Comparison of ENCODE assay signal across 14 cellular contexts in genomic region chr10:85319150-85319549, GRCh38.
DNase-seq lines count a peak whose midpoint lies in the region; ATAC-seq, FAIRE-seq and TF ChIP-seq lines count a peak whose summit lies in the region.
"Had no signal": no experiment of that assay in that cellular context is flagged by ENCODE, and none has a peak within 500 bp of the region (broad histone marks: within the 10 kb centered on the region; RNA-seq: fewer than 3 reads in every experiment).

No MANE protein-coding gene starts in this region.

- H3K36me3 Mint-ChIP-seq in activated CD4-positive, alpha-beta memory T cell treated with anti-CD3 and anti-CD28 coated beads, Interleukin-2, amount 10 ng/mL, durations not matched to agents 7 days and 5 days (ENCODE audit: low read depth) = no peaks in the 10 kb centered on the region
- no peaks in the 10 kb centered on the region for H3K36me3 Mint-ChIP-seq in activated naive CD4-positive, alpha-beta T cell treated with anti-CD3 and anti-CD28 coated beads, Interleukin-2, amount 10 ng/mL, durations not matched to agents 7 days and 5 days
- H3K36me3 Mint-ChIP-seq: stimulated activated effector memory CD8-positive, alpha-beta T cell treated with anti-CD3 and anti-CD28 coated beads, Interleukin-12 subunit alpha, Interleukin-12 subunit beta, amount 100 ng/mL, for 72 hours had no signal

- no peak for FAIRE-seq in bronchial epithelial cell (lab: Jason Lieb, UNC)
- FAIRE-seq: colon, kidney had no signal

- POLR2A ChIA-PET in activated CD4-positive, alpha-beta memory T cell treated with anti-CD3 and anti-CD28 coated beads, Interleukin-2, amount 10 ng/mL, durations not matched to agents 7 days and 5 days (lab: Charles Lee) = no interaction called here

- H3K4me3 ChIP-seq in BE2C (ENCODE audit: low read depth, low read length) = no peak overlapping the region; the same call in 1 of the 2 replicates
- H3K4me3 ChIP-seq in bronchial epithelial cell (ENCODE audit: low read depth, low read length) = no peak overlapping the region
- H3K4me3 ChIP-seq: BLaER1 treated with 17β-estradiol and CSF1 and Interleukin-3, amounts not matched to agents 10 nM and 100 nM had no signal

- H3K9me3 Mint-ChIP-seq in activated CD4-positive, alpha-beta memory T cell treated with anti-CD3 and anti-CD28 coated beads, Interleukin-2, amount 10 ng/mL, durations not matched to agents 7 days and 5 days = no peaks in the 10 kb centered on the region
- H3K9me3 Mint-ChIP-seq in activated naive CD4-positive, alpha-beta T cell treated with anti-CD3 and anti-CD28 coated beads, Interleukin-2, amount 10 ng/mL, durations not matched to agents 7 days and 5 days = no peaks in the 10 kb centered on the region
- H3K9me3 Mint-ChIP-seq: stimulated activated effector memory CD8-positive, alpha-beta T cell treated with anti-CD3 and anti-CD28 coated beads, Interleukin-12 subunit alpha, Interleukin-12 subunit beta, amount 100 ng/mL, for 72 hours; T-helper 2 cell treated with Interferon-gamma antibody and Interleukin-4, amounts not matched to agents 5 μg/mL and 100 μg/mL, for 36 hours had no signal

- H3K27me3 Mint-ChIP-seq in activated CD4-positive, alpha-beta memory T cell treated with anti-CD3 and anti-CD28 coated beads, Interleukin-2, amount 10 ng/mL, durations not matched to agents 7 days and 5 days = no peaks in the 10 kb centered on the region
- H3K27me3 Mint-ChIP-seq in activated naive CD4-positive, alpha-beta T cell treated with anti-CD3 and anti-CD28 coated beads, Interleukin-2, amount 10 ng/mL, durations not matched to agents 7 days and 5 days = no peaks in the 10 kb centered on the region

- H3K4me1 Mint-ChIP-seq in activated CD4-positive, alpha-beta memory T cell treated with anti-CD3 and anti-CD28 coated beads, Interleukin-2, amount 10 ng/mL, durations not matched to agents 7 days and 5 days = no peaks in the 10 kb centered on the region
- H3K4me1 Mint-ChIP-seq in activated naive CD4-positive, alpha-beta T cell treated with anti-CD3 and anti-CD28 coated beads, Interleukin-2, amount 10 ng/mL, durations not matched to agents 7 days and 5 days = no peaks in the 10 kb centered on the region
- H3K4me1 Mint-ChIP-seq: stimulated activated effector memory CD8-positive, alpha-beta T cell treated with anti-CD3 and anti-CD28 coated beads, Interleukin-12 subunit alpha, Interleukin-12 subunit beta, amount 100 ng/mL, for 72 hours had no signal

- H3K4me1 ChIP-seq in BE2C = peaks cover 21% of the 10 kb centered on the region

- no peaks in the 10 kb centered on the region for H3K9me3 ChIP-seq in BE2C
- H3K9me3 ChIP-seq: BLaER1 treated with 17β-estradiol and CSF1 and Interleukin-3, amounts not matched to agents 10 nM and 100 nM had no signal

- H3K27me3 ChIP-seq in BE2C = no peaks in the 10 kb centered on the region
- H3K27me3 ChIP-seq in bronchial epithelial cell (ENCODE audit: control insufficient read depth, insufficient read depth, low read length) = no peaks in the 10 kb centered on the region
- H3K27me3 ChIP-seq in layer of hippocampus (ENCODE audit: control insufficient read depth, insufficient read depth, low read length) = no peaks in the 10 kb centered on the region
- H3K27me3 ChIP-seq: BLaER1 treated with 17β-estradiol and CSF1 and Interleukin-3, amounts not matched to agents 10 nM and 100 nM had no signal

- CTCF ChIA-PET in activated CD4-positive, alpha-beta memory T cell treated with anti-CD3 and anti-CD28 coated beads, Interleukin-2, amount 10 ng/mL, durations not matched to agents 7 days and 5 days (lab: Charles Lee) = no interaction called here
- CTCF ChIA-PET in activated naive CD4-positive, alpha-beta T cell treated with anti-CD3 and anti-CD28 coated beads, Interleukin-2, amount 10 ng/mL, durations not matched to agents 7 days and 5 days (lab: Charles Lee) = no interaction called here

- H3K36me3 ChIP-seq in BE2C (no peaks in the 10 kb centered on the region), bronchial epithelial cell (ENCODE audit: control insufficient read depth, insufficient read depth, low read length) (no peaks in the 10 kb centered on the region)
- H3K36me3 ChIP-seq: BLaER1 treated with 17β-estradiol and CSF1 and Interleukin-3, amounts not matched to agents 10 nM and 100 nM had no signal

- no peak overlapping the region for H3K4me3 Mint-ChIP-seq in activated CD4-positive, alpha-beta memory T cell treated with anti-CD3 and anti-CD28 coated beads, Interleukin-2, amount 10 ng/mL, durations not matched to agents 7 days and 5 days
- no peak overlapping the region for H3K4me3 Mint-ChIP-seq in activated naive CD4-positive, alpha-beta T cell treated with anti-CD3 and anti-CD28 coated beads, Interleukin-2, amount 10 ng/mL, durations not matched to agents 7 days and 5 days
- H3K4me3 Mint-ChIP-seq: stimulated activated effector memory CD8-positive, alpha-beta T cell treated with anti-CD3 and anti-CD28 coated beads, Interleukin-12 subunit alpha, Interleukin-12 subunit beta, amount 100 ng/mL, for 72 hours; T-helper 2 cell treated with Interferon-gamma antibody and Interleukin-4, amounts not matched to agents 5 μg/mL and 100 μg/mL, for 36 hours had no signal

- TF ChIP-seq CTCF in BE2C (IDR thresholded peaks at IDR 0.05; ENCODE audit: low read depth, low read length) (no peak), bronchial epithelial cell (IDR thresholded peaks at IDR 0.05; ENCODE audit: insufficient read depth, low read length, severe bottlenecking) (no peak)

- H3K27ac ChIP-seq in layer of hippocampus (ENCODE audit: low read depth, low read length) = peak overlapping the region; percentile 2
- H3K27ac ChIP-seq: BLaER1 treated with 17β-estradiol and CSF1 and Interleukin-3, amounts not matched to agents 10 nM and 100 nM had no signal

- no peak for ATAC-seq in HG02852 (IDR thresholded peaks at IDR 0.05; ENCODE audit: unreplicated experiment)

- DNase-seq in BE2C (peak; percentile 58), NCI-H1417 (lab: John Stamatoyannopoulos, UW) (peak in 2 of 3 experiments; percentile 40 to 75), bronchial epithelial cell (ENCODE audit: low read depth) (peak; percentile 65), T-helper 2 cell (no peak)
- DNase-seq in activated CD4-positive, alpha-beta memory T cell treated with anti-CD3 and anti-CD28 coated beads, Interleukin-2, amount 10 ng/mL, durations not matched to agents 7 days and 5 days = no peak
- DNase-seq in activated naive CD4-positive, alpha-beta T cell treated with anti-CD3 and anti-CD28 coated beads, Interleukin-2, amount 10 ng/mL, durations not matched to agents 7 days and 5 days = no peak
- DNase-seq: activated naive CD4-positive, alpha-beta T cell; kidney had no signal

- H3K27ac Mint-ChIP-seq in activated CD4-positive, alpha-beta memory T cell treated with anti-CD3 and anti-CD28 coated beads, Interleukin-2, amount 10 ng/mL, durations not matched to agents 7 days and 5 days = no peak overlapping the region
- no peak overlapping the region for H3K27ac Mint-ChIP-seq in activated naive CD4-positive, alpha-beta T cell treated with anti-CD3 and anti-CD28 coated beads, Interleukin-2, amount 10 ng/mL, durations not matched to agents 7 days and 5 days
- H3K27ac Mint-ChIP-seq: stimulated activated effector memory CD8-positive, alpha-beta T cell treated with anti-CD3 and anti-CD28 coated beads, Interleukin-12 subunit alpha, Interleukin-12 subunit beta, amount 100 ng/mL, for 72 hours; T-helper 2 cell treated with Interferon-gamma antibody and Interleukin-4, amounts not matched to agents 5 μg/mL and 100 μg/mL, for 36 hours had no signal

Comparison
In these comparisons a context has a peak if more than half of its experiments do, and no peak if none do; other contexts are left out.
1. DNase-seq: peak in BE2C (single experiment), NCI-H1417 (2 of 3) and bronchial epithelial cell (single experiment); none in activated CD4-positive, alpha-beta memory T cell treated with anti-CD3 and anti-CD28 coated beads, Interleukin-2, amount 10 ng/mL, durations not matched to agents 7 days and 5 days (single experiment), T-helper 2 cell (0 of 5) and activated naive CD4-positive, alpha-beta T cell treated with anti-CD3 and anti-CD28 coated beads, Interleukin-2, amount 10 ng/mL, durations not matched to agents 7 days and 5 days (single experiment).